In the genomic region with DNA sequence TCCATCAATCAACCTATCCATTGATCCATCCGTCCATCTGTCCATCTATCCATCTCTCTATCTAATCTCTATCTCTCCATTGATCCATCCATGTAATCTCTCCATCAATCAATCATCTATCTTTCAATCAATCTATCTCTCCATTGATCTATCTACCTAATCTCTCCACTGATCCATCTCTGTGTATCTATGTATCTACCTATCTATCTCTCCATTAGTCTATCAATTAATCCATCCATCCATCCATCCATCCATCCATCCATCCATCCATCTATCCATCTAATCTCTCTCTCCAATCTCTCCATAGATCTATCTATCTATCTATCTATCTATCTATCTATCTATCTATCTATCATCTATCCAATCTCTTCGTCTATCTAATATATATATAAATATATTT, we compare ENCODE assay signal across 38 cellular contexts. TPM values are rescaled to one million over a fixed set of nuclear protein-coding genes. Genes with fewer than 3 reads are reported as not detected.
DNase-seq lines count a peak whose midpoint lies in the region; ATAC-seq, FAIRE-seq and TF ChIP-seq lines count a peak whose summit lies in the region.
"Had no signal": no experiment of that assay in that cellular context is flagged by ENCODE, and none has a peak within 500 bp of the region (broad histone marks: within the 10 kb centered on the region; RNA-seq: fewer than 3 reads in every experiment).

No MANE protein-coding gene starts in this region.

- peaks cover 0 to 15% of the 10 kb centered on the region in 2 experiments; a peak in 3 of 5 replicates for H3K27me3 ChIP-seq in K562 (ENCODE audit: control insufficient read depth in 2 of 2, insufficient read depth in 2 of 2, low read length in 2 of 2)
- H3K27me3 ChIP-seq: BLaER1; BLaER1 treated with 17β-estradiol and CSF1 and Interleukin-3, amounts not matched to agents 10 nM and 100 nM had no signal

- no peak overlapping the region for H2AFZ ChIP-seq in K562 (ENCODE audit: low read depth, low read length)

- no peak for TF ChIP-seq CTCF in HEK293 (tag by site-specific recombination; IDR thresholded peaks at IDR 0.05)
- no peak for TF ChIP-seq CTCF in K562 (IDR thresholded peaks at IDR 0.05 in 2 of 3, conservative IDR thresholded peaks at IDR 0.05 in 1 of 3; ENCODE audit: insufficient read depth in 2 of 3, low read depth in 1 of 3, low read length in 3 of 3)

- ATAC-seq in K562 = no peak
- no peak for ATAC-seq in HG02852 (IDR thresholded peaks at IDR 0.05; ENCODE audit: unreplicated experiment)
- ATAC-seq: A549; CD8-positive, alpha-beta T cell had no signal

- WGBS in K562 (ENCODE audit: insufficient coverage, low coverage, missing lambda C conversion rate) = 20% methylated on average over 2 of the region's 2 CpGs

- no peaks in the 10 kb centered on the region for H3K9me1 ChIP-seq in K562 (ENCODE audit: control insufficient read depth, insufficient read depth, low read length)

- H3K9me3 ChIP-seq in HEK293 (ENCODE audit: control insufficient read depth, insufficient read depth, low read depth, low read length) (no peaks in the 10 kb centered on the region), K562 (replicated peaks; ENCODE audit: control insufficient read depth, insufficient read depth, low read depth, low read length) (no peaks in the 10 kb centered on the region)
- H3K9me3 ChIP-seq: A549; BE2C; BLaER1; BLaER1 treated with 17β-estradiol and CSF1 and Interleukin-3, amounts not matched to agents 10 nM and 100 nM; Caco-2 had no signal

- H4K20me1 ChIP-seq in K562 (replicated peaks; ENCODE audit: control insufficient read depth, insufficient read depth, low read length) = no peaks in the 10 kb centered on the region
- H4K20me1 ChIP-seq: BLaER1; BLaER1 treated with 17β-estradiol and CSF1 and Interleukin-3, amounts not matched to agents 10 nM and 100 nM had no signal

- intact Hi-C loops in K562 (cut with micrococcal nuclease) = no loop called here

- no peak overlapping the region for H3K4me2 ChIP-seq in K562 (ENCODE audit: insufficient read depth, low read length)
- H3K4me2 ChIP-seq: A549; BLaER1; BLaER1 treated with 17β-estradiol and CSF1 and Interleukin-3, amounts not matched to agents 10 nM and 100 nM had no signal

- H3K36me3 ChIP-seq in HEK293 (ENCODE audit: control insufficient read depth in 2 of 2, insufficient read depth in 1 of 2, low read length in 2 of 2) = no peaks in the 10 kb centered on the region
- no peaks in the 10 kb centered on the region for H3K36me3 ChIP-seq in K562 (ENCODE audit: control insufficient read depth, insufficient read depth, low read length)
- H3K36me3 ChIP-seq: BE2C; BLaER1; BLaER1 treated with 17β-estradiol and CSF1 and Interleukin-3, amounts not matched to agents 10 nM and 100 nM had no signal

- POLR2A ChIA-PET in HEK293 (lab: Yijun Ruan, JAX) = no interaction called here
- POLR2A ChIA-PET in K562 (lab: Yijun Ruan, JAX) = no interaction called here

- DNase-seq in K562 (ENCODE audit: extremely low read depth in 1 of 4, low spot score in 3 of 4) (no peak), cerebellum (ENCODE audit: low spot score) (no peak)
- DNase-seq: 8988T; ACHN; AML-193; BE2C; C1 segment of cervical spinal cord; Caco-2; Calu3; CD4-positive, alpha-beta memory T cell; CD4-positive, alpha-beta T cell; CD4-positive, CD25-positive, alpha-beta regulatory T cell; CD8-positive, alpha-beta memory T cell; CD8-positive, alpha-beta T cell; COR-L47; DMS 273 treated with DMSO at 0.1 percent for 48 hours; DMS153; DMS53; DMS79; DMS79 treated with DMSO at 0.1 percent for 48 hours; DND-41; EL had no signal

- no peak for FAIRE-seq in K562 (lab: Jason Lieb, UNC)
- FAIRE-seq: A204.1, D721Med had no signal

- no peak for TF ChIP-seq EP300 in K562 (IDR thresholded peaks at IDR 0.05; ENCODE audit: low read length)

- TF ChIP-seq POLR2A in K562 (conservative IDR thresholded peaks at IDR 0.05) = no peak

- TF ChIP-seq RAD21 in K562 (CRISPR knock-in tag; conservative IDR thresholded peaks at IDR 0.05 in 1 of 2, IDR thresholded peaks at IDR 0.05 in 1 of 2) = no peak

- no peaks in the 10 kb centered on the region for H3K79me2 ChIP-seq in K562 (ENCODE audit: control insufficient read depth, insufficient read depth, low read length)

- in situ Hi-C loops in K562 (cut with MboI) = loop anchor here (10.0 kb wide), 1 partner anchor 354 kb away; the partner anchor contains the start of gene SPDYE4

- no peak overlapping the region for H3K27ac ChIP-seq in HEK293 (ENCODE audit: extremely low read depth, low read depth, low read length)
- no peak overlapping the region for H3K27ac ChIP-seq in K562 (ENCODE audit: extremely low read depth, low read depth, low read length)
- H3K27ac ChIP-seq: 22Rv1; A549; BLaER1; BLaER1 treated with 17β-estradiol and CSF1 and Interleukin-3, amounts not matched to agents 10 nM and 100 nM; C4-2B had no signal

- H3K4me1 ChIP-seq in HEK293 (ENCODE audit: control insufficient read depth, insufficient read depth, low read length) (no peaks in the 10 kb centered on the region), K562 (replicated peaks in 1 of 2; ENCODE audit: control insufficient read depth in 2 of 2, insufficient read depth in 2 of 2, low read length in 2 of 2) (peaks cover 0 to 9% of the 10 kb centered on the region in 2 experiments; a peak in 2 of 5 replicates)
- H3K4me1 ChIP-seq: A549, BE2C, Caco-2 had no signal

- H3K9ac ChIP-seq in K562 (ENCODE audit: insufficient read depth in 1 of 2, low read depth in 2 of 2, low read length in 2 of 2) = no peak overlapping the region
- H3K9ac ChIP-seq: BLaER1; BLaER1 treated with 17β-estradiol and CSF1 and Interleukin-3, amounts not matched to agents 10 nM and 100 nM had no signal

- no peak overlapping the region for H3K4me3 ChIP-seq in HEK293 (ENCODE audit: low read depth, low read length)
- H3K4me3 ChIP-seq in K562 = no peak overlapping the region
- H3K4me3 ChIP-seq: A549; BLaER1; BLaER1 treated with 17β-estradiol and CSF1 and Interleukin-3, amounts not matched to agents 10 nM and 100 nM had no signal

- no TSS peak for BruUV-seq in K562 (replicated peaks; lab: Mats Ljungman, UMichigan)

- CTCF ChIA-PET in HEK293 (lab: Yijun Ruan, JAX) (interaction anchor here (0.6 to 1.4 kb wide), 2 partner anchors 10 to 15 kb away, joined by 6 to 8 read pairs; no protein-coding TSS in a partner anchor), K562 (lab: Yijun Ruan, JAX; ENCODE audit: low intra/inter-chr PET ratio) (no interaction called here)

RNA-seq across cellular contexts. Expression of gene RNF222, which starts 3.5 kb away (rescaled TPM):
- total RNA-seq in K562 (2011; cell fraction: chromatin; rRNA removed; ENCODE audit: low replicate concordance) = not detected in 2 replicates
- not detected in 2 replicates for total RNA-seq in K562 (2011; cell fraction: nucleolus; rRNA removed)
- total RNA-seq in K562 (2011; cell fraction: nucleoplasm; rRNA removed) = not detected in 2 replicates
- 0.08 TPM in 1 of 2 replicates, not detected in the other for total RNA-seq in K562 (2014; rRNA removed)
- 0.06 TPM in 1 of 2 replicates, not detected in the other for total RNA-seq in K562 (2014; rRNA removed; fragmentation: Illumina TruSeq; extraction: Trizol)
- not detected in 2 replicates for total RNA-seq in K562 (2015; rRNA removed; fragmentation: Illumina TruSeq; extraction: Trizol)
- not detected in 2 replicates for total RNA-seq in K562 (2021)
- not detected in 2 replicates for polyA plus RNA-seq in K562 (2011; rRNA removed)
- polyA plus RNA-seq in K562 (2011; cell fraction: cytosol; rRNA removed) = not detected in 2 replicates
- not detected in 2 replicates for polyA plus RNA-seq in K562 (2011; cell fraction: nucleus; rRNA removed)
- 0.03 and 0.04 TPM in 2 replicates for polyA plus RNA-seq in K562 (2012)
- not detected in 2 replicates for polyA plus RNA-seq in K562 (2014; fragmentation: Illumina TruSeq; extraction: Trizol)
- not detected for polyA plus RNA-seq in K562 (2014; fragmentation: Nextera tagmentation; extraction: Ambion mirVana)
- polyA plus RNA-seq in K562 (2014; rRNA removed) = not detected in 2 replicates
- polyA minus RNA-seq in K562 (2011; rRNA and poly(A)+ RNA removed) = not detected in 2 replicates
- polyA minus RNA-seq in K562 (2011; cell fraction: cytosol; rRNA and poly(A)+ RNA removed) = not detected in 2 replicates
- polyA minus RNA-seq in K562 (2011; cell fraction: nucleus; rRNA and poly(A)+ RNA removed) = not detected in 2 replicates
- total RNA-seq in cerebellum = not detected
- total RNA-seq: A172; A673; B cell; Caco-2; Calu3; CD8-positive, alpha-beta memory T cell; Daoy had no signal
- polyA plus RNA-seq: A549, AG04450, BJ, CD14-positive monocyte had no signal

RNA-seq across cellular contexts. Expression of gene RPL26, which starts 18.1 kb away (rescaled TPM):
- 244 and 334 TPM in 2 replicates for total RNA-seq in K562 (2011; cell fraction: chromatin; rRNA removed; ENCODE audit: low replicate concordance)
- total RNA-seq in K562 (2011; cell fraction: nucleolus; rRNA removed) = 298 and 337 TPM in 2 replicates
- 567 and 1,126 TPM in 2 replicates for total RNA-seq in K562 (2011; cell fraction: nucleoplasm; rRNA removed)
- total RNA-seq in K562 (2014; rRNA removed) (1,785 and 2,781 TPM in 2 replicates), K562 (2014; rRNA removed; fragmentation: Illumina TruSeq; extraction: Trizol) (3,633 and 3,959 TPM in 2 replicates), K562 (2015; rRNA removed; fragmentation: Illumina TruSeq; extraction: Trizol) (2,809 and 2,904 TPM in 2 replicates), K562 (2021) (1,474 and 1,702 TPM in 2 replicates), cerebellum (1,440 TPM)
- polyA plus RNA-seq in K562 (2011; rRNA removed) (3,982 and 4,074 TPM in 2 replicates), K562 (2014; fragmentation: Illumina TruSeq; extraction: Trizol) (3,435 and 3,978 TPM in 2 replicates), K562 (2014; fragmentation: Nextera tagmentation; extraction: Ambion mirVana) (1,000 to 10,000 TPM; 1,706 to 1,892 TPM), K562 (2014; rRNA removed) (3,525 and 3,633 TPM in 2 replicates)
- 925 and 2,470 TPM in 2 replicates for polyA plus RNA-seq in K562 (2011; cell fraction: cytosol; rRNA removed)
- polyA plus RNA-seq in K562 (2011; cell fraction: nucleus; rRNA removed) = 415 and 1,025 TPM in 2 replicates
- polyA plus RNA-seq in K562 (2012) = 3,098 and 3,525 TPM in 2 replicates
- polyA minus RNA-seq in K562 (2011; rRNA and poly(A)+ RNA removed) = 2,832 and 3,117 TPM in 2 replicates
- 387 and 436 TPM in 2 replicates for polyA minus RNA-seq in K562 (2011; cell fraction: cytosol; rRNA and poly(A)+ RNA removed)
- 92.8 and 251 TPM in 2 replicates for polyA minus RNA-seq in K562 (2011; cell fraction: nucleus; rRNA and poly(A)+ RNA removed)

RNA-seq across cellular contexts. Expression of gene NDEL1, which starts 34.6 kb away (rescaled TPM):
- 67.3 and 150 TPM in 2 replicates for total RNA-seq in K562 (2011; cell fraction: chromatin; rRNA removed; ENCODE audit: low replicate concordance)
- 50.3 and 51.5 TPM in 2 replicates for total RNA-seq in K562 (2011; cell fraction: nucleolus; rRNA removed)
- 71.7 and 72.9 TPM in 2 replicates for total RNA-seq in K562 (2011; cell fraction: nucleoplasm; rRNA removed)
- total RNA-seq in K562 (2014; rRNA removed) (17.3 and 19.0 TPM in 2 replicates), K562 (2014; rRNA removed; fragmentation: Illumina TruSeq; extraction: Trizol) (21.1 and 25.3 TPM in 2 replicates), K562 (2015; rRNA removed; fragmentation: Illumina TruSeq; extraction: Trizol) (22.7 and 23.7 TPM in 2 replicates), K562 (2021) (23.5 and 26.6 TPM in 2 replicates), cerebellum (36.8 TPM)
- polyA plus RNA-seq in K562 (2011; rRNA removed) (29.1 and 30.5 TPM in 2 replicates), K562 (2014; fragmentation: Illumina TruSeq; extraction: Trizol) (26.9 and 28.6 TPM in 2 replicates), K562 (2014; fragmentation: Nextera tagmentation; extraction: Ambion mirVana) (1 to 10 TPM in 1 of 2 experiments, under 1 TPM in 1; 0.86 to 2.0 TPM), K562 (2014; rRNA removed) (29.2 and 38.7 TPM in 2 replicates)
- 29.5 and 36.3 TPM in 2 replicates for polyA plus RNA-seq in K562 (2011; cell fraction: cytosol; rRNA removed)
- 70.1 and 75.1 TPM in 2 replicates for polyA plus RNA-seq in K562 (2011; cell fraction: nucleus; rRNA removed)
- 19.6 and 20.6 TPM in 2 replicates for polyA plus RNA-seq in K562 (2012)
- 29.0 and 31.7 TPM in 2 replicates for polyA minus RNA-seq in K562 (2011; rRNA and poly(A)+ RNA removed)
- 10.7 and 14.2 TPM in 2 replicates for polyA minus RNA-seq in K562 (2011; cell fraction: cytosol; rRNA and poly(A)+ RNA removed)
- polyA minus RNA-seq in K562 (2011; cell fraction: nucleus; rRNA and poly(A)+ RNA removed) = 28.3 and 50.1 TPM in 2 replicates

Comparison
In these comparisons a context has a peak if more than half of its experiments do, and no peak if none do; other contexts are left out.
1. Of the 44 proteins assayed by ChIP-seq in both K562 and HEK293: peak only in K562: none; only in HEK293: ZBTB17; in both: none; in neither: 43.